8 cellular contexts compared by ENCODE assay signal in the genomic region with DNA sequence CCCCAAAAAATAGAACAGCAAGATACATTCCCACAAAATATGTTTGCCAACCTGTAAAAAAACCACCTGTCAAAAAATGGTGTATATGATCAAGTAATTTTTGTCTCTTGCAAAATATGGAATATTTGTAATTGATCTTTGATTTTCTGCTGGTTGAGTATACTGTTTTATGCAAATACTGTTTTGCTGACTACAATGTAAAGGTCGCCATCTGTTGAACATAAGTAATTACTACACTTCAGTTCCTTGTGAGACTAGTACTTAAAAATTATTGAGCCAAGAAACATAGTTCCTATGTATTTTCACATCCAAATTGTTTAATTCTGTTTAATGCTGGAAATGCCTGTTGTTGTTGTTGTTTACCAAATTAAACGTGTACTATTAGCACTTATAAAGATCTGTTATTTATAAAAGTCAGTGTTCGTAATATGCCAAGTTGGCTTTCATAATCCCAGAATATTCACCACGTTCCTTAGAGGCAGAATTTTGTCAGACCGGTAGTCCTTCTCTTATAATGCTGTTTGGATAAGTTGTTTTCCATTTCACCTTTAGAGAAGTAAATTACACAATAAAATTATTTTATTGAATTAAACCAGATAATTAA.
A peak's percentile ranks its signal among the peaks of the same experiment; 100 is the strongest.
DNase-seq lines count a peak whose midpoint lies in the region; ATAC-seq and TF ChIP-seq lines count a peak whose summit lies in the region.

No MANE protein-coding gene starts in this region.

- in situ Hi-C loops in astrocyte of the spinal cord (cut with HindIII; ENCODE audit: low sequenced_read_pairs), result no loop called here

- ATAC-seq in HG02642 (IDR thresholded peaks at IDR 0.05; ENCODE audit: poor library complexity, unreplicated experiment) (peak; percentile 71), aorta (ENCODE audit: low FRiP score) (peak; percentile 77)

- H3K27ac ChIP-seq in aorta (ENCODE audit: low read depth in 1 of 2, low read length in 2 of 2), result no peak overlapping the region

- no peaks in the 10 kb centered on the region for H3K27me3 ChIP-seq in aorta (ENCODE audit: control insufficient read depth in 1 of 2, insufficient read depth in 2 of 2, low read length in 1 of 2)

- H3K4me3 ChIP-seq in astrocyte of the spinal cord (ENCODE audit: low read depth, low read length), result no peak overlapping the region
- no peak overlapping the region for H3K4me3 ChIP-seq in aorta (ENCODE audit: low read length in 2 of 2)

- DNase-seq in AG08396 (ENCODE audit: low spot score) (peak; percentile 23), NCI-H2029 (lab: John Stamatoyannopoulos, UW) (peak; percentile 26), astrocyte of the spinal cord (ENCODE audit: low read depth, low spot score) (peak; percentile 72), kidney tubule cell (ENCODE audit: low spot score) (peak; percentile 56), aorta (no peak), NCI-H774 (lab: John Stamatoyannopoulos, UW) (no peak)

- H3K9me3 ChIP-seq in aorta (ENCODE audit: control insufficient read depth, low read length), result no peaks in the 10 kb centered on the region

- H3K36me3 ChIP-seq in aorta (ENCODE audit: control insufficient read depth in 1 of 2, insufficient read depth in 2 of 2, low read length in 1 of 2), result peaks cover 0 to 2% of the 10 kb centered on the region in 2 donors

- peaks cover 1 to 5% of the 10 kb centered on the region in 2 donors for H3K4me1 ChIP-seq in aorta (ENCODE audit: control insufficient read depth in 1 of 2, insufficient read depth in 2 of 2, low read length in 2 of 2)

- intact Hi-C loops in aorta (cut with DNase I), result loop anchor here (5.0 to 10.0 kb wide), 3 partner anchors 184 to 291 kb away; no protein-coding TSS in a partner anchor

- WGBS in aorta, 2 donors, result 23 to 32% methylated on average over 5 of the region's 5 CpGs

- TF ChIP-seq CTCF in GM12874 (IDR thresholded peaks at IDR 0.05; ENCODE audit: insufficient read depth, low read depth, low read length) (peak; percentile 16; the same call in 1 of the 2 replicates), astrocyte of the spinal cord (IDR thresholded peaks at IDR 0.05; ENCODE audit: low read depth, low read length) (peak; percentile 46)

Comparison
In these comparisons a context has a peak if more than half of its experiments do, and no peak if none do; other contexts are left out.
1. DNase-seq: peak in AG08396 (single experiment), NCI-H2029 (single experiment), astrocyte of the spinal cord (single experiment) and kidney tubule cell (single experiment); none in aorta (0 of 2) and NCI-H774 (single experiment).